Comparison of ENCODE assay signal across 29 cellular contexts in the genomic region with DNA sequence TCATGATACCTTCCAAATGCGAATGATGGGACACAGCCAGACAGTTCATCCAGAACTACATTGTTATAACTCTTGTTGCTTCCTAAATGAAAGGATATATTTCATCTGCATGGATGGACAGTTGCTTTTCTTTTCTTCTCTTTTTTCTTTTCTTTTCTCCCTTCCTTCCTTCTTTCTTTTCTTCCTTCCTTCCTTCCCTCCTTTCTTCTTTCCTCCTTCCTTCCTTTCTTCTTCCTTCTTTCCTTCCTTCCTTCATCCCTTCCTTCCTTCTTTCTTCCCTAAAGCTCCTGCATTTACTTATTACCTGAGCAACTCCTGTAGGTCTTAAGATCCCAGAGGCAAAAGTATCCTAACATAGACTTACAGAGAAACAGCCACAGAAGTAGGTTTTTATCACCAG.
"Had no signal": no experiment of that assay in that cellular context is flagged by ENCODE, and none has a peak within 500 bp of the region (broad histone marks: within the 10 kb centered on the region; RNA-seq: fewer than 3 reads in every experiment).

No MANE protein-coding gene starts in this region.

- H3K4me3 ChIP-seq: PC-9, SJCRH30, SK-N-MC had no signal

- H3K4me1 ChIP-seq: SJCRH30 had no signal

- H3K27ac ChIP-seq: KMS-11, PC-9, RWPE1, SJCRH30, SK-N-MC had no signal

- H2AFZ ChIP-seq: PC-9 had no signal

- DNase-seq: Karpas-422, MM.1S, MV-4-11, NCI-H1092, NCI-H1105, NCI-H1417 treated with DMSO at 0.1 percent for 48 hours, NCI-H1436 treated with DMSO at 0.1 percent for 48 hours, NCI-H1694 treated with DMSO at 0.1 percent for 48 hours, NCI-H187 treated with DMSO at 0.1 percent for 48 hours, NCI-H2029, NCI-H2081, NCI-H2171 treated with DMSO at 0.1 percent for 48 hours, NCI-H2227 treated with DMSO at 0.1 percent for 48 hours, NCI-H446 treated with DMSO at 0.1 percent for 48 hours, NCI-H510A, NCI-H524, NCI-H526, NCI-H69, NCI-H748 treated with DMSO at 0.1 percent for 48 hours, NCI-H82, PC-9, SHP77, SIG-M5 had no signal

- ATAC-seq: Panc1, SK-N-SH treated with all-trans-retinoic acid at 6 μM for 48 hours had no signal

- H3K36me3 ChIP-seq: SJCRH30 had no signal

- H3K27me3 ChIP-seq: SJCRH30 had no signal

- H3K9ac ChIP-seq: KMS-11 had no signal

- H3K9me3 ChIP-seq: SJCRH30 had no signal

- H3K4me2 ChIP-seq: KMS-11, PC-9 had no signal
